Comparison of ENCODE assay signal across 12 cellular contexts in the genomic region with DNA sequence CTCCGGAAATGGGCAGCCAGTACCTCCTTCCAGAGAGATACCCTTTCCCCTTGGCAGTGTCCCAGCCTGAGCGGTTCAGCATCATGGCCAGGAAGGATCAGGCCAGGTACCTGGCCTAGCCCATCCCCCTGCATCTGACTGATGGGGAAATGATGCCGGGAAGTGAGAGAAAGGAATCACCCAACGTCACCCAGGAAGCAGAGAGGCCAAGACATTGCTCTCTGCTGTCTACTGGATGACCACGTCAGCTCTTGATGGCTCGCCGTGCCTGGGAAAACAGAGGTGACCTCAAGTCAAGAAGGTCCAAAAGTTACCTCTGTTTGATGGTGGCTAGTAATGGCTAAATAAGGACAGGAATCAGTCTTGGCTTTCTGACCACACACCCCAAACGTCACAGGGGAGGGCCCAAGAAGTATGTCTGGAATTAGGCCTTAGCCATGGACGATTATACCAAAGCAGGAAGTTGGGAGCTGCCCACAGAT.
A peak's percentile ranks its signal among the peaks of the same experiment; 100 is the strongest.
DNase-seq lines count a peak whose midpoint lies in the region; ATAC-seq and TF ChIP-seq lines count a peak whose summit lies in the region.
"Had no signal": no experiment of that assay in that cellular context is flagged by ENCODE, and none has a peak within 500 bp of the region (broad histone marks: within the 10 kb centered on the region; RNA-seq: fewer than 3 reads in every experiment).

No MANE protein-coding gene starts in this region.

- H3K27me3 Mint-ChIP-seq in HFFc6 (ENCODE audit: insufficient read depth) (peaks cover 5% of the 10 kb centered on the region; the same call in 1 of the 2 replicates), progenitor cell of endocrine pancreas (no peaks in the 10 kb centered on the region)
- no peaks in the 10 kb centered on the region for H3K27me3 Mint-ChIP-seq in effector memory CD8-positive, alpha-beta T cell

- H3K27ac ChIP-seq in stomach smooth muscle (ENCODE audit: low read length) = peak overlapping the region; percentile 98
- H3K27ac ChIP-seq: foreskin keratinocyte had no signal

- H3K4me3 Mint-ChIP-seq in HFFc6 = no peak overlapping the region
- no peak overlapping the region for H3K4me3 Mint-ChIP-seq in progenitor cell of endocrine pancreas (ENCODE audit: low read depth)
- H3K4me3 Mint-ChIP-seq in effector memory CD8-positive, alpha-beta T cell = no peak overlapping the region

- H3K9me3 Mint-ChIP-seq in HFFc6 (no peaks in the 10 kb centered on the region), progenitor cell of endocrine pancreas (ENCODE audit: low read depth) (no peaks in the 10 kb centered on the region)
- H3K9me3 Mint-ChIP-seq in effector memory CD8-positive, alpha-beta T cell = no peaks in the 10 kb centered on the region

- ATAC-seq in left lobe of liver = no peak
- ATAC-seq in HG03442 (IDR thresholded peaks at IDR 0.05; ENCODE audit: unreplicated experiment) = no peak
- no peak for ATAC-seq in effector memory CD8-positive, alpha-beta T cell (replicated peaks)
- ATAC-seq: foreskin keratinocyte had no signal

- peak; percentile 43 for DNase-seq in HFFc6
- peak; percentile 90 for DNase-seq in astrocyte of the hippocampus (ENCODE audit: low read depth, low spot score)
- DNase-seq in left lobe of liver (ENCODE audit: low spot score) = peak; percentile 68
- no peak for DNase-seq in occipital lobe (lab: John Stamatoyannopoulos, UW)
- DNase-seq in progenitor cell of endocrine pancreas (ENCODE audit: low spot score, unreplicated experiment) = no peak
- DNase-seq in effector memory CD8-positive, alpha-beta T cell = no peak
- DNase-seq: activated CD4-positive, alpha-beta T cell treated with anti-CD3 and anti-CD28 coated beads for 1 hour; foreskin keratinocyte; NCI-H146; stimulated activated CD4-positive, alpha-beta T cell treated with anti-CD3 and anti-CD28 coated beads, Interleukin-4, amount 100 ng/mL, for 1 hour had no signal

- H3K36me3 Mint-ChIP-seq in HFFc6 (ENCODE audit: low read depth) (peaks cover 16% of the 10 kb centered on the region), progenitor cell of endocrine pancreas (ENCODE audit: insufficient read depth) (peaks cover 12% of the 10 kb centered on the region)
- peaks cover 20% of the 10 kb centered on the region for H3K36me3 Mint-ChIP-seq in effector memory CD8-positive, alpha-beta T cell (ENCODE audit: insufficient read depth)

- H3K4me3 ChIP-seq in stomach smooth muscle (ENCODE audit: low read length in 2 of 2) = no peak overlapping the region

- H3K27me3 ChIP-seq in stomach smooth muscle (ENCODE audit: control insufficient read depth in 1 of 2, insufficient read depth in 2 of 2, low read length in 2 of 2) = no peaks in the 10 kb centered on the region
- H3K27me3 ChIP-seq: foreskin keratinocyte had no signal

- peak overlapping the region; percentile 26 to 51 for H3K9ac ChIP-seq in stomach smooth muscle (ENCODE audit: low read length in 2 of 2)

- peaks cover 77% of the 10 kb centered on the region for H3K4me1 ChIP-seq in stomach smooth muscle (ENCODE audit: control insufficient read depth, insufficient read depth, low read length)
- H3K4me1 ChIP-seq: foreskin keratinocyte had no signal

- no peak for TF ChIP-seq CTCF in HFFc6 (IDR thresholded peaks at IDR 0.05)
- no peak for TF ChIP-seq CTCF in progenitor cell of endocrine pancreas (IDR thresholded peaks at IDR 0.05; ENCODE audit: unreplicated experiment)

- H3K36me3 ChIP-seq in stomach smooth muscle (ENCODE audit: control insufficient read depth in 2 of 2, insufficient read depth in 2 of 2, low read length in 2 of 2) = peaks cover 0 to 4% of the 10 kb centered on the region in 2 donors

- H3K9me3 ChIP-seq in stomach smooth muscle (ENCODE audit: control insufficient read depth in 2 of 2, low read length in 2 of 2) = no peaks in the 10 kb centered on the region

- H3K27ac Mint-ChIP-seq in HFFc6 (peak overlapping the region; percentile 83), progenitor cell of endocrine pancreas (no peak overlapping the region)
- peak overlapping the region in 1 of 2 donors; percentile 66 for H3K27ac Mint-ChIP-seq in effector memory CD8-positive, alpha-beta T cell

- H3K4me1 Mint-ChIP-seq in HFFc6 (ENCODE audit: low read depth) = peaks cover 69% of the 10 kb centered on the region
- H3K4me1 Mint-ChIP-seq in progenitor cell of endocrine pancreas (ENCODE audit: low read depth) = peaks cover 26% of the 10 kb centered on the region
- peaks cover 36 to 44% of the 10 kb centered on the region in 2 donors for H3K4me1 Mint-ChIP-seq in effector memory CD8-positive, alpha-beta T cell (ENCODE audit: low read depth in 2 of 2)

Comparison
In these comparisons a context has a peak if more than half of its experiments do, and no peak if none do; other contexts are left out.
1. DNase-seq: peak in HFFc6 (single experiment), astrocyte of the hippocampus (single experiment) and left lobe of liver (single experiment); none in occipital lobe (single experiment), progenitor cell of endocrine pancreas (single experiment) and effector memory CD8-positive, alpha-beta T cell (0 of 3).